ENCODE assay signal across 1 cellular context in the genomic region with DNA sequence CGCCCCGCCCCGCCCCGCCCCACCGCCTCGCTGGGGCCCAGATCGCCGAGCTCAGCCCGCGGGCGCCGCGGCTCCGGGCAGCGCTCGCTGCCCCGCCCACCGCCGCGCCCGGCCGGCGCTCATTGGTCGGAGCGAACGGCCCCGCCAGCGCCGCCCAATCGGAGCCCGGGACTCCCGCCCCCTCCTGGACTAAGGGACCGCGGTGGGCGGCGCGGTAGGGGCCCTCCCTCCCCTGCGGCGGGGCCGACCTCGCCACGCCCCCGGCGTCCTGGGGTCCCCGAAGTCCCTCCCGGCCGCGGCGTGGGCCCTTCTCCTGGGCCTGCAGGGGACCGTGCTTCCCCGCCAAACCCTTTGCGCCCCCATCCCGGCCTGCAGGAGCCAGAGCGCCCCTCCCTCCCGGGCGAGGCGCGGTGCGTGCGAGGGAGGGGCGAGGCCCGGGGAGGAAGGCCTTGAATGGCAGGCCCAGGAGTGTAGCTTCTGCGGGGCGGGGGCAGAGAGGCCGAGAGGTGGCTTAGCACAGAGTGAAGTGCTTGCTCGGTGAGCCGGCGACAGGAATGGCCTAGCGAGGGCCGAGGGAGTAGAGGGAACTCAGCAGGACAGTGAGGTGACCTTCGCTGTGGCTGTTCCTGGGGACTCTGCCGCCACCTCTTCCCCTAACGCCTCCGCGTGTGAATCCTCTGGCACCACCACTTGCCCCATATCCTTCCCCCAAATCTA.
TF ChIP-seq lines count a peak whose summit lies in the region.

A gene (minus strand): TSS at position 51 of the 717 bp plus-strand sequence. CDS start 7,366 bp downstream, outside the sequence.

TF ChIP-seq in HepG2, 621 proteins besides CTCF, POLR2A, EP300 and RAD21 (continued from another document):
- TF ChIP-seq CHCHD3 (CRISPR knock-in tag; IDR thresholded peaks at IDR 0.05) = no peak
- peak; percentile 45; the same call in 1 of the 2 replicates for TF ChIP-seq ZNF780A (CRISPR knock-in tag; IDR thresholded peaks at IDR 0.05)
- TF ChIP-seq FOSL2 (CRISPR knock-in tag; IDR thresholded peaks at IDR 0.05) = no peak
- TF ChIP-seq ZNF224 (CRISPR knock-in tag; IDR thresholded peaks at IDR 0.05) = no peak
- TF ChIP-seq KLF13 (CRISPR knock-in tag; IDR thresholded peaks at IDR 0.05) = no peak
- peak; percentile 88 for TF ChIP-seq BORCS8-MEF2B (CRISPR knock-in tag; IDR thresholded peaks at IDR 0.05)
- TF ChIP-seq, protein P1, sequence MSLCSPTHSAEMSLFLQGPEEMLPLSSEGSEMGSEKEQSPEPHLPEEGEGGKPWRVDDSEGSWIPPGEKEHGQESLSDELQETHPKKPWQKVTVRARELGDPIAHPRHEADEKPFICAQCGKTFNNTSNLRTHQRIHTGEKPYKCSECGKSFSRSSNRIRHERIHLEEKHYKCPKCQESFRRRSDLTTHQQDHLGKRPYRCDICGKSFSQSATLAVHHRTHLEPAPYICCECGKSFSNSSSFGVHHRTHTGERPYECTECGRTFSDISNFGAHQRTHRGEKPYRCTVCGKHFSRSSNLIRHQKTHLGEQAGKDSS (CRISPR knock-in tag; IDR thresholded peaks at IDR 0.05; ENCODE audit: borderline replicate concordance, low read depth) = no peak
- TF ChIP-seq SMARCC2 (IDR thresholded peaks at IDR 0.05) = no peak
- TF ChIP-seq NR2C2 (CRISPR knock-in tag; IDR thresholded peaks at IDR 0.05; ENCODE audit: borderline replicate concordance) = 0 out of 2 replicates have a peak, but pooled peaks have one; percentile 36
- TF ChIP-seq AKAP8 (CRISPR knock-in tag; IDR thresholded peaks at IDR 0.05) = peak; percentile 71; the same call in 1 of the 2 replicates
- TF ChIP-seq, protein P2, sequence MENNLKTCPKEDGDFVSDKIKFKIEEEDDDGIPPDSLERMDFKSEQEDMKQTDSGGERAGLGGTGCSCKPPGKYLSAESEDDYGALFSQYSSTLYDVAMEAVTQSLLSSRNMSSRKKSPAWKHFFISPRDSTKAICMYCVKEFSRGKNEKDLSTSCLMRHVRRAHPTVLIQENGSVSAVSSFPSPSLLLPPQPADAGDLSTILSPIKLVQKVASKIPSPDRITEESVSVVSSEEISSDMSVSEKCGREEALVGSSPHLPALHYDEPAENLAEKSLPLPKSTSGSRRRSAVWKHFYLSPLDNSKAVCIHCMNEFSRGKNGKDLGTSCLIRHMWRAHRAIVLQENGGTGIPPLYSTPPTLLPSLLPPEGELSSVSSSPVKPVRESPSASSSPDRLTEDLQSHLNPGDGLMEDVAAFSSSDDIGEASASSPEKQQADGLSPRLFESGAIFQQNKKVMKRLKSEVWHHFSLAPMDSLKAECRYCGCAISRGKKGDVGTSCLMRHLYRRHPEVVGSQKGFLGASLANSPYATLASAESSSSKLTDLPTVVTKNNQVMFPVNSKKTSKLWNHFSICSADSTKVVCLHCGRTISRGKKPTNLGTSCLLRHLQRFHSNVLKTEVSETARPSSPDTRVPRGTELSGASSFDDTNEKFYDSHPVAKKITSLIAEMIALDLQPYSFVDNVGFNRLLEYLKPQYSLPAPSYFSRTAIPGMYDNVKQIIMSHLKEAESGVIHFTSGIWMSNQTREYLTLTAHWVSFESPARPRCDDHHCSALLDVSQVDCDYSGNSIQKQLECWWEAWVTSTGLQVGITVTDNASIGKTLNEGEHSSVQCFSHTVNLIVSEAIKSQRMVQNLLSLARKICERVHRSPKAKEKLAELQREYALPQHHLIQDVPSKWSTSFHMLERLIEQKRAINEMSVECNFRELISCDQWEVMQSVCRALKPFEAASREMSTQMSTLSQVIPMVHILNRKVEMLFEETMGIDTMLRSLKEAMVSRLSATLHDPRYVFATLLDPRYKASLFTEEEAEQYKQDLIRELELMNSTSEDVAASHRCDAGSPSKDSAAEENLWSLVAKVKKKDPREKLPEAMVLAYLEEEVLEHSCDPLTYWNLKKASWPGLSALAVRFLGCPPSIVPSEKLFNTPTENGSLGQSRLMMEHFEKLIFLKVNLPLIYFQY (CRISPR knock-in tag; IDR thresholded peaks at IDR 0.05; ENCODE audit: borderline replicate concordance) = 0 out of 2 replicates have a peak, but pooled peaks have one; percentile 30
- no peak for TF ChIP-seq FOXK1 (CRISPR knock-in tag; IDR thresholded peaks at IDR 0.05; ENCODE audit: borderline replicate concordance, low read depth)
- TF ChIP-seq, protein P3, sequence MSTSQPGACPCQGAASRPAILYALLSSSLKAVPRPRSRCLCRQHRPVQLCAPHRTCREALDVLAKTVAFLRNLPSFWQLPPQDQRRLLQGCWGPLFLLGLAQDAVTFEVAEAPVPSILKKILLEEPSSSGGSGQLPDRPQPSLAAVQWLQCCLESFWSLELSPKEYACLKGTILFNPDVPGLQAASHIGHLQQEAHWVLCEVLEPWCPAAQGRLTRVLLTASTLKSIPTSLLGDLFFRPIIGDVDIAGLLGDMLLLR (CRISPR knock-in tag; IDR thresholded peaks at IDR 0.05) = peak; percentile 81; the same call in 1 of the 2 replicates
- TF ChIP-seq HDAC1 (CRISPR knock-in tag; IDR thresholded peaks at IDR 0.05) = peak; percentile 74
- TF ChIP-seq ZFP1 (CRISPR knock-in tag; IDR thresholded peaks at IDR 0.05) = no peak
- TF ChIP-seq ZNF660 (CRISPR knock-in tag; IDR thresholded peaks at IDR 0.05; ENCODE audit: borderline replicate concordance, low read depth) = no peak
- TF ChIP-seq THYN1 (CRISPR knock-in tag; IDR thresholded peaks at IDR 0.05; ENCODE audit: borderline replicate concordance, low read depth) = 0 out of 2 replicates have a peak, but pooled peaks have one; percentile 61
- TF ChIP-seq IKZF1 (IDR thresholded peaks at IDR 0.05) = no peak
- TF ChIP-seq, protein P4, sequence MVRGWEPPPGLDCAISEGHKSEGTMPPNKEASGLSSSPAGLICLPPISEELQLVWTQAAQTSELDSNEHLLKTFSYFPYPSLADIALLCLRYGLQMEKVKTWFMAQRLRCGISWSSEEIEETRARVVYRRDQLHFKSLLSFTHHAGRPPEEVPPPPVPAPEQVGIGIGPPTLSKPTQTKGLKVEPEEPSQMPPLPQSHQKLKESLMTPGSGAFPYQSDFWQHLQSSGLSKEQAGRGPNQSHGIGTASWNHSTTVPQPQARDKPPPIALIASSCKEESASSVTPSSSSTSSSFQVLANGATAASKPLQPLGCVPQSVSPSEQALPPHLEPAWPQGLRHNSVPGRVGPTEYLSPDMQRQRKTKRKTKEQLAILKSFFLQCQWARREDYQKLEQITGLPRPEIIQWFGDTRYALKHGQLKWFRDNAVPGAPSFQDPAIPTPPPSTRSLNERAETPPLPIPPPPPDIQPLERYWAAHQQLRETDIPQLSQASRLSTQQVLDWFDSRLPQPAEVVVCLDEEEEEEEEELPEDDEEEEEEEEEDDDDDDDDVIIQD (CRISPR knock-in tag; IDR thresholded peaks at IDR 0.05; ENCODE audit: low read depth) = no peak
- TF ChIP-seq, protein P5, sequence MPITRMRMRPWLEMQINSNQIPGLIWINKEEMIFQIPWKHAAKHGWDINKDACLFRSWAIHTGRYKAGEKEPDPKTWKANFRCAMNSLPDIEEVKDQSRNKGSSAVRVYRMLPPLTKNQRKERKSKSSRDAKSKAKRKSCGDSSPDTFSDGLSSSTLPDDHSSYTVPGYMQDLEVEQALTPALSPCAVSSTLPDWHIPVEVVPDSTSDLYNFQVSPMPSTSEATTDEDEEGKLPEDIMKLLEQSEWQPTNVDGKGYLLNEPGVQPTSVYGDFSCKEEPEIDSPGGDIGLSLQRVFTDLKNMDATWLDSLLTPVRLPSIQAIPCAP (CRISPR knock-in tag; IDR thresholded peaks at IDR 0.05; ENCODE audit: low read depth) = no peak
- no peak for TF ChIP-seq ATM (IDR thresholded peaks at IDR 0.05; ENCODE audit: borderline replicate concordance)
- TF ChIP-seq, protein P6, sequence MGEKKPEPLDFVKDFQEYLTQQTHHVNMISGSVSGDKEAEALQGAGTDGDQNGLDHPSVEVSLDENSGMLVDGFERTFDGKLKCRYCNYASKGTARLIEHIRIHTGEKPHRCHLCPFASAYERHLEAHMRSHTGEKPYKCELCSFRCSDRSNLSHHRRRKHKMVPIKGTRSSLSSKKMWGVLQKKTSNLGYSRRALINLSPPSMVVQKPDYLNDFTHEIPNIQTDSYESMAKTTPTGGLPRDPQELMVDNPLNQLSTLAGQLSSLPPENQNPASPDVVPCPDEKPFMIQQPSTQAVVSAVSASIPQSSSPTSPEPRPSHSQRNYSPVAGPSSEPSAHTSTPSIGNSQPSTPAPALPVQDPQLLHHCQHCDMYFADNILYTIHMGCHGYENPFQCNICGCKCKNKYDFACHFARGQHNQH (CRISPR knock-in tag; IDR thresholded peaks at IDR 0.05) = no peak; the same call in 1 of the 2 replicates
- TF ChIP-seq ZNF644 (CRISPR knock-in tag; IDR thresholded peaks at IDR 0.05; ENCODE audit: low read depth) = no peak
- TF ChIP-seq NCOA1 (CRISPR knock-in tag; IDR thresholded peaks at IDR 0.05) = no peak
- TF ChIP-seq DNMT3B (CRISPR knock-in tag; conservative IDR thresholded peaks at IDR 0.05) = no peak
- TF ChIP-seq, protein P7, sequence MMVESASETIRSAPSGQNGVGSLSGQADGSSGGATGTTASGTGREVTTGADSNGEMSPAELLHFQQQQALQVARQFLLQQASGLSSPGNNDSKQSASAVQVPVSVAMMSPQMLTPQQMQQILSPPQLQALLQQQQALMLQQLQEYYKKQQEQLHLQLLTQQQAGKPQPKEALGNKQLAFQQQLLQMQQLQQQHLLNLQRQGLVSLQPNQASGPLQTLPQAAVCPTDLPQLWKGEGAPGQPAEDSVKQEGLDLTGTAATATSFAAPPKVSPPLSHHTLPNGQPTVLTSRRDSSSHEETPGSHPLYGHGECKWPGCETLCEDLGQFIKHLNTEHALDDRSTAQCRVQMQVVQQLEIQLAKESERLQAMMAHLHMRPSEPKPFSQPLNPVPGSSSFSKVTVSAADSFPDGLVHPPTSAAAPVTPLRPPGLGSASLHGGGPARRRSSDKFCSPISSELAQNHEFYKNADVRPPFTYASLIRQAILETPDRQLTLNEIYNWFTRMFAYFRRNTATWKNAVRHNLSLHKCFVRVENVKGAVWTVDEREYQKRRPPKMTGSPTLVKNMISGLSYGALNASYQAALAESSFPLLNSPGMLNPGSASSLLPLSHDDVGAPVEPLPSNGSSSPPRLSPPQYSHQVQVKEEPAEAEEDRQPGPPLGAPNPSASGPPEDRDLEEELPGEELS (CRISPR knock-in tag; IDR thresholded peaks at IDR 0.05) = 0 out of 2 replicates have a peak, but pooled peaks have one; percentile 11
- TF ChIP-seq HMG20A (CRISPR knock-in tag; IDR thresholded peaks at IDR 0.05; ENCODE audit: borderline replicate concordance) = no peak
- 0 out of 2 replicates have a peak, but pooled peaks have one; percentile 67 for TF ChIP-seq KAT7 (CRISPR knock-in tag; IDR thresholded peaks at IDR 0.05; ENCODE audit: borderline replicate concordance)
- no peak for TF ChIP-seq RBAK (CRISPR knock-in tag; IDR thresholded peaks at IDR 0.05)
- no peak for TF ChIP-seq ZNF510 (CRISPR knock-in tag; IDR thresholded peaks at IDR 0.05; ENCODE audit: low read depth)
- TF ChIP-seq, protein P8, sequence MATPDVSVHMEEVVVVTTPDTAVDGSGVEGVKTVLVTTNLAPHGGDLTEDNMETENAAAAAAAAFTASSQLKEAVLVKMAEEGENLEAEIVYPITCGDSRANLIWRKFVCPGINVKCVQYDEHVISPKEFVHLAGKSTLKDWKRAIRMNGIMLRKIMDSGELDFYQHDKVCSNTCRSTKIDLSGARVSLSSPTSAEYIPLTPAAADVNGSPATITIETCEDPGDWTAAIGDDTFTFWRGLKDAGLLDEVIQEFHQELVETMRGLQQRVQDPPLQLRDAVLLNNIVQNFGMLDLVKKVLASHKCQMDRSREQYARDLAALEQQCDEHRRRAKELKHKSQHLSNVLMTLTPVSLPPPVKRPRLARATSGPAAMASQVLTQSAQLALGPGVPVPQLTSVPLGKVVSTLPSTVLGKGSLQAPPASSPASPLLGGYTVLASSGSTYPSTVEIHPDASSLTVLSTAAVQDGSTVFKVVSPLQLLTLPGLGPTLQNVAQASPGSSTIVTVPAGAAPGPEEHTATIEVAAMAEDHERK (CRISPR knock-in tag; IDR thresholded peaks at IDR 0.05; ENCODE audit: low read depth) = no peak
- peak; percentile 41 for TF ChIP-seq MED8 (CRISPR knock-in tag; IDR thresholded peaks at IDR 0.05; ENCODE audit: insufficient replicate concordance)
- TF ChIP-seq ZNF776 (CRISPR knock-in tag; IDR thresholded peaks at IDR 0.05) = no peak
- peak; percentile 67; the same call in 1 of the 2 replicates for TF ChIP-seq ZNF563 (CRISPR knock-in tag; IDR thresholded peaks at IDR 0.05)
- no peak for TF ChIP-seq ZMAT3 (CRISPR knock-in tag; conservative IDR thresholded peaks at IDR 0.05)
- TF ChIP-seq ZNF558 (CRISPR knock-in tag; IDR thresholded peaks at IDR 0.05; ENCODE audit: borderline replicate concordance) = no peak
- TF ChIP-seq CREB1 (IDR thresholded peaks at IDR 0.05) = no peak
- TF ChIP-seq CREB1 (CRISPR knock-in tag; IDR thresholded peaks at IDR 0.05) = no peak
- TF ChIP-seq, protein P9, sequence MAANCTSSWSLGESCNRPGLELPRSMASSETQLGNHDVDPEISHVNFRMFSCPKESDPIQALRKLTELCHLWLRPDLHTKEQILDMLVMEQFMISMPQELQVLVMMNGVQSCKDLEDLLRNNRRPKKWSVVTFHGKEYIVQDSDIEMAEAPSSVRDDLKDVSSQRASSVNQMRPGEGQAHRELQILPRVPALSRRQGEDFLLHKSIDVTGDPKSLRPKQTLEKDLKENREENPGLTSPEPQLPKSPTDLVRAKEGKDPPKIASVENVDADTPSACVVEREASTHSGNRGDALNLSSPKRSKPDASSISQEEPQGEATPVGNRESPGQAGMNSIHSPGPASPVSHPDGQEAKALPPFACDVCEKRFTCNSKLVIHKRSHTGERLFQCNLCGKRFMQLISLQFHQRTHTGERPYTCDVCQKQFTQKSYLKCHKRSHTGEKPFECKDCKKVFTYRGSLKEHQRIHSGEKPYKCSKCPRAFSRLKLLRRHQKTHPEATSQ (CRISPR knock-in tag; IDR thresholded peaks at IDR 0.05; ENCODE audit: borderline replicate concordance) = no peak
- TF ChIP-seq, protein P10, sequence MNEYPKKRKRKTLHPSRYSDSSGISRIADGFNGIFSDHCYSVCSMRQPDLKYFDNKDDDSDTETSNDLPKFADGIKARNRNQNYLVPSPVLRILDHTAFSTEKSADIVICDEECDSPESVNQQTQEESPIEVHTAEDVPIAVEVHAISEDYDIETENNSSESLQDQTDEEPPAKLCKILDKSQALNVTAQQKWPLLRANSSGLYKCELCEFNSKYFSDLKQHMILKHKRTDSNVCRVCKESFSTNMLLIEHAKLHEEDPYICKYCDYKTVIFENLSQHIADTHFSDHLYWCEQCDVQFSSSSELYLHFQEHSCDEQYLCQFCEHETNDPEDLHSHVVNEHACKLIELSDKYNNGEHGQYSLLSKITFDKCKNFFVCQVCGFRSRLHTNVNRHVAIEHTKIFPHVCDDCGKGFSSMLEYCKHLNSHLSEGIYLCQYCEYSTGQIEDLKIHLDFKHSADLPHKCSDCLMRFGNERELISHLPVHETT (CRISPR knock-in tag; conservative IDR thresholded peaks at IDR 0.05) = no peak
- TF ChIP-seq, protein P11, sequence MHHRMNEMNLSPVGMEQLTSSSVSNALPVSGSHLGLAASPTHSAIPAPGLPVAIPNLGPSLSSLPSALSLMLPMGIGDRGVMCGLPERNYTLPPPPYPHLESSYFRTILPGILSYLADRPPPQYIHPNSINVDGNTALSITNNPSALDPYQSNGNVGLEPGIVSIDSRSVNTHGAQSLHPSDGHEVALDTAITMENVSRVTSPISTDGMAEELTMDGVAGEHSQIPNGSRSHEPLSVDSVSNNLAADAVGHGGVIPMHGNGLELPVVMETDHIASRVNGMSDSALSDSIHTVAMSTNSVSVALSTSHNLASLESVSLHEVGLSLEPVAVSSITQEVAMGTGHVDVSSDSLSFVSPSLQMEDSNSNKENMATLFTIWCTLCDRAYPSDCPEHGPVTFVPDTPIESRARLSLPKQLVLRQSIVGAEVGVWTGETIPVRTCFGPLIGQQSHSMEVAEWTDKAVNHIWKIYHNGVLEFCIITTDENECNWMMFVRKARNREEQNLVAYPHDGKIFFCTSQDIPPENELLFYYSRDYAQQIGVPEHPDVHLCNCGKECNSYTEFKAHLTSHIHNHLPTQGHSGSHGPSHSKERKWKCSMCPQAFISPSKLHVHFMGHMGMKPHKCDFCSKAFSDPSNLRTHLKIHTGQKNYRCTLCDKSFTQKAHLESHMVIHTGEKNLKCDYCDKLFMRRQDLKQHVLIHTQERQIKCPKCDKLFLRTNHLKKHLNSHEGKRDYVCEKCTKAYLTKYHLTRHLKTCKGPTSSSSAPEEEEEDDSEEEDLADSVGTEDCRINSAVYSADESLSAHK (CRISPR knock-in tag; IDR thresholded peaks at IDR 0.05; ENCODE audit: borderline replicate concordance) = no peak
TF ChIP-seq in HepG2: peak in this region for 119.
